3 cellular contexts compared by ENCODE assay signal in genomic region chr9:108652851-108653250, GRCh38.
"Had no signal": no experiment of that assay in that cellular context is flagged by ENCODE, and none has a peak within 500 bp of the region (broad histone marks: within the 10 kb centered on the region; RNA-seq: fewer than 3 reads in every experiment).

No MANE protein-coding gene starts in this region.

- DNase-seq: GDM1, GF-D8 had no signal

- H3K4me3 ChIP-seq: GM12878 had no signal

- ATAC-seq: GM12878 had no signal
